8 cellular contexts compared by ENCODE assay signal in genomic region chr3:17039579-17039978, GRCh38.
A peak's percentile ranks its signal among the peaks of the same experiment; 100 is the strongest.
DNase-seq lines count a peak whose midpoint lies in the region; ATAC-seq and TF ChIP-seq lines count a peak whose summit lies in the region.

No MANE protein-coding gene starts in this region.

- peaks cover 16% of the 10 kb centered on the region for H3K36me3 Mint-ChIP-seq in activated naive CD8-positive, alpha-beta T cell treated with anti-CD3 and anti-CD28 coated beads for 36 hours

- H3K9me3 Mint-ChIP-seq in activated naive CD8-positive, alpha-beta T cell treated with anti-CD3 and anti-CD28 coated beads for 36 hours = no peaks in the 10 kb centered on the region

- no peak overlapping the region for H3K4me3 ChIP-seq in lower leg skin (ENCODE audit: low read depth, poor library complexity, severe bottlenecking)

- H3K4me1 Mint-ChIP-seq in activated naive CD8-positive, alpha-beta T cell treated with anti-CD3 and anti-CD28 coated beads for 36 hours = peaks cover 34% of the 10 kb centered on the region

- no peaks in the 10 kb centered on the region for H3K27me3 Mint-ChIP-seq in activated naive CD8-positive, alpha-beta T cell treated with anti-CD3 and anti-CD28 coated beads for 36 hours

- no peak for TF ChIP-seq POLR2A in lower leg skin (IDR thresholded peaks at IDR 0.05)

- intact Hi-C loops in lower leg skin (cut with DNase I; ENCODE audit: low total_unique reads) (no loop called here), posterior vena cava (cut with DNase I) (loop anchor here (10.0 kb wide), 1 partner anchor 435 kb away; the partner anchor contains the start of gene DAZL (in 2 of the 2))

- peak overlapping the region; percentile 35 for H3K27ac Mint-ChIP-seq in activated naive CD8-positive, alpha-beta T cell treated with anti-CD3 and anti-CD28 coated beads for 36 hours

- no peak overlapping the region for H3K4me3 Mint-ChIP-seq in activated naive CD8-positive, alpha-beta T cell treated with anti-CD3 and anti-CD28 coated beads for 36 hours

- DNase-seq in AG08396 (ENCODE audit: low spot score) (peak; percentile 51), iris pigment epithelial cell (ENCODE audit: low read depth) (peak; percentile 95), amygdala (lab: John Stamatoyannopoulos, UW) (no peak), lower leg skin (ENCODE audit: low spot score in 2 of 2) (no peak), posterior vena cava (ENCODE audit: low spot score) (no peak)
- no peak for DNase-seq in activated naive CD8-positive, alpha-beta T cell treated with anti-CD3 and anti-CD28 coated beads for 36 hours

- TF ChIP-seq CTCF in lower leg skin (IDR thresholded peaks at IDR 0.05) = no peak

- ATAC-seq in HG02610 (IDR thresholded peaks at IDR 0.05; ENCODE audit: unreplicated experiment) (peak; percentile 44), HG03108 (IDR thresholded peaks at IDR 0.05; ENCODE audit: unreplicated experiment) (no peak)

- 11 to 15% methylated on average over 2 of the region's 2 CpGs for WGBS in lower leg skin, 2 donors

Comparison
In these comparisons a context has a peak if more than half of its experiments do, and no peak if none do; other contexts are left out.
1. DNase-seq: peak in AG08396 (single experiment) and iris pigment epithelial cell (single experiment); none in activated naive CD8-positive, alpha-beta T cell treated with anti-CD3 and anti-CD28 coated beads for 36 hours (single experiment), amygdala (0 of 56), lower leg skin (0 of 2) and posterior vena cava (single experiment).